ENCODE assay signal across 1 cellular context in the genomic region with DNA sequence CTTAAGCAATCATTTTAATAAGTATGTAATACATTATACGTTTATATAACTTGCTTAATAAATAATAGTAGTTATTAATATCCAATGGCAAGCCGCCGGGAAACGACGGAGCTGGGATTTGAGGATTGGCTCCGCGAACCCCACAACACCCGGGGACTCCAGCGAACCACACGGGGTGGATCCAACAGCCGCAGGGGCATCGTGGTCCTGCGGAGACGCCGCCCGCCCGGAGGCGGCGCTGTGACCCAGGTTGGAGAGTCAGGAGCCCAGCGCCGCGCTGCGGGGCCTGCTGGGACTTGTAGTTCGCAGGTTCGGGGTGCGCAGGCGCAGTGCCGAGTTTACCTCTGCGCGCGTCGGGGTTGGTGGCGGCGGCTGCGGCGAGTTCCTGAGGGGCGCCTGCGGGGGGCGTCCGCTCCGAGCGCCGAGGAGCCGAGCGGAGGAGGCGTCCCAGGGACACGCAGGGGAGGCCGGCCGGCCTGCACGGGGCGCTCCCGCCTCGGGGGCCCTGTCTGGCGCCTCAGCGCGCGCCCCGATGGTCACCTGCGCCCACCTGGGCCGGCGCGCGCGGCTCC.
TF ChIP-seq lines count a peak whose summit lies in the region.

A gene (plus strand): TSS at position 329 of the 572 bp plus-strand sequence. CDS start 204 bp downstream, at position 533.

TF ChIP-seq in HEK293, 187 proteins besides CTCF, POLR2A, EP300 and RAD21 (continued from another document and continues in another):
- TF ChIP-seq, protein P1, sequence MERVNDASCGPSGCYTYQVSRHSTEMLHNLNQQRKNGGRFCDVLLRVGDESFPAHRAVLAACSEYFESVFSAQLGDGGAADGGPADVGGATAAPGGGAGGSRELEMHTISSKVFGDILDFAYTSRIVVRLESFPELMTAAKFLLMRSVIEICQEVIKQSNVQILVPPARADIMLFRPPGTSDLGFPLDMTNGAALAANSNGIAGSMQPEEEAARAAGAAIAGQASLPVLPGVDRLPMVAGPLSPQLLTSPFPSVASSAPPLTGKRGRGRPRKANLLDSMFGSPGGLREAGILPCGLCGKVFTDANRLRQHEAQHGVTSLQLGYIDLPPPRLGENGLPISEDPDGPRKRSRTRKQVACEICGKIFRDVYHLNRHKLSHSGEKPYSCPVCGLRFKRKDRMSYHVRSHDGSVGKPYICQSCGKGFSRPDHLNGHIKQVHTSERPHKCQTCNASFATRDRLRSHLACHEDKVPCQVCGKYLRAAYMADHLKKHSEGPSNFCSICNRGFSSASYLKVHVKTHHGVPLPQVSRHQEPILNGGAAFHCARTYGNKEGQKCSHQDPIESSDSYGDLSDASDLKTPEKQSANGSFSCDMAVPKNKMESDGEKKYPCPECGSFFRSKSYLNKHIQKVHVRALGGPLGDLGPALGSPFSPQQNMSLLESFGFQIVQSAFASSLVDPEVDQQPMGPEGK (tag by site-specific recombination; IDR thresholded peaks at IDR 0.05) = peak; percentile 32; the same call in 1 of the 2 replicates
- TF ChIP-seq KLF7 (tag by site-specific recombination; IDR thresholded peaks at IDR 0.05; ENCODE audit: borderline replicate concordance) = no peak
- TF ChIP-seq YY1 (tag by site-specific recombination; IDR thresholded peaks at IDR 0.05) = peak; percentile 55; the same call in 1 of the 2 replicates
- TF ChIP-seq SCRT2 (tag by site-specific recombination; IDR thresholded peaks at IDR 0.05) = no peak
- no peak for TF ChIP-seq ZNF768 (tag by site-specific recombination; IDR thresholded peaks at IDR 0.05)
- TF ChIP-seq GLI2 (tag by site-specific recombination; IDR thresholded peaks at IDR 0.05; ENCODE audit: borderline replicate concordance, low read depth) = no peak; the same call in 1 of the 2 replicates
- TF ChIP-seq MEIS1 (CRISPR knock-in tag; IDR thresholded peaks at IDR 0.05; ENCODE audit: borderline replicate concordance) = no peak
- peak; percentile 53; the same call in 1 of the 2 replicates for TF ChIP-seq ZEB2 (tag by site-specific recombination; IDR thresholded peaks at IDR 0.05)
- TF ChIP-seq ZNF19 (tag by site-specific recombination; IDR thresholded peaks at IDR 0.05; ENCODE audit: low read depth) = 0 out of 2 replicates have a peak, but pooled peaks have one; percentile 71
- no peak for TF ChIP-seq ZNF23 (tag by site-specific recombination; IDR thresholded peaks at IDR 0.05; ENCODE audit: borderline replicate concordance)
- TF ChIP-seq MZF1 (tag by site-specific recombination; IDR thresholded peaks at IDR 0.05; ENCODE audit: borderline replicate concordance) = no peak
- no peak for TF ChIP-seq ZNF248 (tag by site-specific recombination; IDR thresholded peaks at IDR 0.05)
- TF ChIP-seq, protein P2, sequence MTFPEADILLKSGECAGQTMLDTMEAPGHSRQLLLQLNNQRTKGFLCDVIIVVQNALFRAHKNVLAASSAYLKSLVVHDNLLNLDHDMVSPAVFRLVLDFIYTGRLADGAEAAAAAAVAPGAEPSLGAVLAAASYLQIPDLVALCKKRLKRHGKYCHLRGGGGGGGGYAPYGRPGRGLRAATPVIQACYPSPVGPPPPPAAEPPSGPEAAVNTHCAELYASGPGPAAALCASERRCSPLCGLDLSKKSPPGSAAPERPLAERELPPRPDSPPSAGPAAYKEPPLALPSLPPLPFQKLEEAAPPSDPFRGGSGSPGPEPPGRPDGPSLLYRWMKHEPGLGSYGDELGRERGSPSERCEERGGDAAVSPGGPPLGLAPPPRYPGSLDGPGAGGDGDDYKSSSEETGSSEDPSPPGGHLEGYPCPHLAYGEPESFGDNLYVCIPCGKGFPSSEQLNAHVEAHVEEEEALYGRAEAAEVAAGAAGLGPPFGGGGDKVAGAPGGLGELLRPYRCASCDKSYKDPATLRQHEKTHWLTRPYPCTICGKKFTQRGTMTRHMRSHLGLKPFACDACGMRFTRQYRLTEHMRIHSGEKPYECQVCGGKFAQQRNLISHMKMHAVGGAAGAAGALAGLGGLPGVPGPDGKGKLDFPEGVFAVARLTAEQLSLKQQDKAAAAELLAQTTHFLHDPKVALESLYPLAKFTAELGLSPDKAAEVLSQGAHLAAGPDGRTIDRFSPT (tag by site-specific recombination; IDR thresholded peaks at IDR 0.05) = no peak
- no peak for TF ChIP-seq TRIM28 (IDR thresholded peaks at IDR 0.05; ENCODE audit: borderline replicate concordance, low read length)
- 0 out of 2 replicates have a peak, but pooled peaks have one; percentile 30 for TF ChIP-seq ZNF169 (tag by site-specific recombination; IDR thresholded peaks at IDR 0.05)
- TF ChIP-seq, protein P3, sequence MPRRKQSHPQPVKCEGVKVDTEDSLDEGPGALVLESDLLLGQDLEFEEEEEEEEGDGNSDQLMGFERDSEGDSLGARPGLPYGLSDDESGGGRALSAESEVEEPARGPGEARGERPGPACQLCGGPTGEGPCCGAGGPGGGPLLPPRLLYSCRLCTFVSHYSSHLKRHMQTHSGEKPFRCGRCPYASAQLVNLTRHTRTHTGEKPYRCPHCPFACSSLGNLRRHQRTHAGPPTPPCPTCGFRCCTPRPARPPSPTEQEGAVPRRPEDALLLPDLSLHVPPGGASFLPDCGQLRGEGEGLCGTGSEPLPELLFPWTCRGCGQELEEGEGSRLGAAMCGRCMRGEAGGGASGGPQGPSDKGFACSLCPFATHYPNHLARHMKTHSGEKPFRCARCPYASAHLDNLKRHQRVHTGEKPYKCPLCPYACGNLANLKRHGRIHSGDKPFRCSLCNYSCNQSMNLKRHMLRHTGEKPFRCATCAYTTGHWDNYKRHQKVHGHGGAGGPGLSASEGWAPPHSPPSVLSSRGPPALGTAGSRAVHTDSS (tag by site-specific recombination; IDR thresholded peaks at IDR 0.05) = no peak
- TF ChIP-seq ZNF174 (tag by site-specific recombination; IDR thresholded peaks at IDR 0.05) = no peak
- no peak for TF ChIP-seq ZNF366 (tag by site-specific recombination; conservative IDR thresholded peaks at IDR 0.05)
- TF ChIP-seq, protein P4, sequence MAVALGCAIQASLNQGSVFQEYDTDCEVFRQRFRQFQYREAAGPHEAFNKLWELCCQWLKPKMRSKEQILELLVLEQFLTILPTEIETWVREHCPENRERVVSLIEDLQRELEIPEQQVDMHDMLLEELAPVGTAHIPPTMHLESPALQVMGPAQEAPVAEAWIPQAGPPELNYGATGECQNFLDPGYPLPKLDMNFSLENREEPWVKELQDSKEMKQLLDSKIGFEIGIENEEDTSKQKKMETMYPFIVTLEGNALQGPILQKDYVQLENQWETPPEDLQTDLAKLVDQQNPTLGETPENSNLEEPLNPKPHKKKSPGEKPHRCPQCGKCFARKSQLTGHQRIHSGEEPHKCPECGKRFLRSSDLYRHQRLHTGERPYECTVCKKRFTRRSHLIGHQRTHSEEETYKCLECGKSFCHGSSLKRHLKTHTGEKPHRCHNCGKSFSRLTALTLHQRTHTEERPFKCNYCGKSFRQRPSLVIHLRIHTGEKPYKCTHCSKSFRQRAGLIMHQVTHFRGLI (tag by site-specific recombination; IDR thresholded peaks at IDR 0.05) = no peak
- no peak for TF ChIP-seq ZNF621 (tag by site-specific recombination; IDR thresholded peaks at IDR 0.05)
- no peak for TF ChIP-seq ZNF140 (tag by site-specific recombination; IDR thresholded peaks at IDR 0.05)
- TF ChIP-seq, protein P5, sequence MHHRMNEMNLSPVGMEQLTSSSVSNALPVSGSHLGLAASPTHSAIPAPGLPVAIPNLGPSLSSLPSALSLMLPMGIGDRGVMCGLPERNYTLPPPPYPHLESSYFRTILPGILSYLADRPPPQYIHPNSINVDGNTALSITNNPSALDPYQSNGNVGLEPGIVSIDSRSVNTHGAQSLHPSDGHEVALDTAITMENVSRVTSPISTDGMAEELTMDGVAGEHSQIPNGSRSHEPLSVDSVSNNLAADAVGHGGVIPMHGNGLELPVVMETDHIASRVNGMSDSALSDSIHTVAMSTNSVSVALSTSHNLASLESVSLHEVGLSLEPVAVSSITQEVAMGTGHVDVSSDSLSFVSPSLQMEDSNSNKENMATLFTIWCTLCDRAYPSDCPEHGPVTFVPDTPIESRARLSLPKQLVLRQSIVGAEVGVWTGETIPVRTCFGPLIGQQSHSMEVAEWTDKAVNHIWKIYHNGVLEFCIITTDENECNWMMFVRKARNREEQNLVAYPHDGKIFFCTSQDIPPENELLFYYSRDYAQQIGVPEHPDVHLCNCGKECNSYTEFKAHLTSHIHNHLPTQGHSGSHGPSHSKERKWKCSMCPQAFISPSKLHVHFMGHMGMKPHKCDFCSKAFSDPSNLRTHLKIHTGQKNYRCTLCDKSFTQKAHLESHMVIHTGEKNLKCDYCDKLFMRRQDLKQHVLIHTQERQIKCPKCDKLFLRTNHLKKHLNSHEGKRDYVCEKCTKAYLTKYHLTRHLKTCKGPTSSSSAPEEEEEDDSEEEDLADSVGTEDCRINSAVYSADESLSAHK (tag by site-specific recombination; IDR thresholded peaks at IDR 0.05) = peak; percentile 20; the same call in 1 of the 2 replicates
- no peak for TF ChIP-seq ZNF837 (tag by site-specific recombination; IDR thresholded peaks at IDR 0.05)
- TF ChIP-seq BCL11A (tag by site-specific recombination; IDR thresholded peaks at IDR 0.05; ENCODE audit: low read depth) = no peak
- no peak for TF ChIP-seq ZNF626 (tag by site-specific recombination; IDR thresholded peaks at IDR 0.05)
- TF ChIP-seq ZNF843 (tag by site-specific recombination; IDR thresholded peaks at IDR 0.05) = 0 out of 2 replicates have a peak, but pooled peaks have one; percentile 44
- TF ChIP-seq HOXC10 (CRISPR knock-in tag; IDR thresholded peaks at IDR 0.05) = no peak
- TF ChIP-seq, protein P6, sequence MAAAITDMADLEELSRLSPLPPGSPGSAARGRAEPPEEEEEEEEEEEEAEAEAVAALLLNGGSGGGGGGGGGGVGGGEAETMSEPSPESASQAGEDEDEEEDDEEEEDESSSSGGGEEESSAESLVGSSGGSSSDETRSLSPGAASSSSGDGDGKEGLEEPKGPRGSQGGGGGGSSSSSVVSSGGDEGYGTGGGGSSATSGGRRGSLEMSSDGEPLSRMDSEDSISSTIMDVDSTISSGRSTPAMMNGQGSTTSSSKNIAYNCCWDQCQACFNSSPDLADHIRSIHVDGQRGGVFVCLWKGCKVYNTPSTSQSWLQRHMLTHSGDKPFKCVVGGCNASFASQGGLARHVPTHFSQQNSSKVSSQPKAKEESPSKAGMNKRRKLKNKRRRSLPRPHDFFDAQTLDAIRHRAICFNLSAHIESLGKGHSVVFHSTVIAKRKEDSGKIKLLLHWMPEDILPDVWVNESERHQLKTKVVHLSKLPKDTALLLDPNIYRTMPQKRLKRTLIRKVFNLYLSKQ (tag by site-specific recombination; IDR thresholded peaks at IDR 0.05; ENCODE audit: borderline replicate concordance) = no peak
- no peak for TF ChIP-seq ZNF501 (tag by site-specific recombination; IDR thresholded peaks at IDR 0.05)
- TF ChIP-seq HOXA7 (CRISPR knock-in tag; IDR thresholded peaks at IDR 0.05; ENCODE audit: borderline replicate concordance) = no peak
- TF ChIP-seq ZBTB8A (tag by site-specific recombination; IDR thresholded peaks at IDR 0.05) = peak; percentile 56; the same call in 1 of the 2 replicates
- no peak for TF ChIP-seq KLF1 (tag by site-specific recombination; IDR thresholded peaks at IDR 0.05)
- TF ChIP-seq, protein P7, sequence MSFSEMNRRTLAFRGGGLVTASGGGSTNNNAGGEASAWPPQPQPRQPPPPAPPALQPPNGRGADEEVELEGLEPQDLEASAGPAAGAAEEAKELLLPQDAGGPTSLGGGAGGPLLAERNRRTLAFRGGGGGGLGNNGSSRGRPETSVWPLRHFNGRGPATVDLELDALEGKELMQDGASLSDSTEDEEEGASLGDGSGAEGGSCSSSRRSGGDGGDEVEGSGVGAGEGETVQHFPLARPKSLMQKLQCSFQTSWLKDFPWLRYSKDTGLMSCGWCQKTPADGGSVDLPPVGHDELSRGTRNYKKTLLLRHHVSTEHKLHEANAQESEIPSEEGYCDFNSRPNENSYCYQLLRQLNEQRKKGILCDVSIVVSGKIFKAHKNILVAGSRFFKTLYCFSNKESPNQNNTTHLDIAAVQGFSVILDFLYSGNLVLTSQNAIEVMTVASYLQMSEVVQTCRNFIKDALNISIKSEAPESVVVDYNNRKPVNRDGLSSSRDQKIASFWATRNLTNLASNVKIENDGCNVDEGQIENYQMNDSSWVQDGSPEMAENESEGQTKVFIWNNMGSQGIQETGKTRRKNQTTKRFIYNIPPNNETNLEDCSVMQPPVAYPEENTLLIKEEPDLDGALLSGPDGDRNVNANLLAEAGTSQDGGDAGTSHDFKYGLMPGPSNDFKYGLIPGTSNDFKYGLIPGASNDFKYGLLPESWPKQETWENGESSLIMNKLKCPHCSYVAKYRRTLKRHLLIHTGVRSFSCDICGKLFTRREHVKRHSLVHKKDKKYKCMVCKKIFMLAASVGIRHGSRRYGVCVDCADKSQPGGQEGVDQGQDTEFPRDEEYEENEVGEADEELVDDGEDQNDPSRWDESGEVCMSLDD (tag by site-specific recombination; IDR thresholded peaks at IDR 0.05) = peak; percentile 91
- no peak for TF ChIP-seq ZBTB1 (tag by site-specific recombination; IDR thresholded peaks at IDR 0.05)
- TF ChIP-seq ZNF394 (tag by site-specific recombination; IDR thresholded peaks at IDR 0.05; ENCODE audit: borderline replicate concordance) = peak; percentile 53; the same call in 1 of the 2 replicates
- TF ChIP-seq, protein P8, sequence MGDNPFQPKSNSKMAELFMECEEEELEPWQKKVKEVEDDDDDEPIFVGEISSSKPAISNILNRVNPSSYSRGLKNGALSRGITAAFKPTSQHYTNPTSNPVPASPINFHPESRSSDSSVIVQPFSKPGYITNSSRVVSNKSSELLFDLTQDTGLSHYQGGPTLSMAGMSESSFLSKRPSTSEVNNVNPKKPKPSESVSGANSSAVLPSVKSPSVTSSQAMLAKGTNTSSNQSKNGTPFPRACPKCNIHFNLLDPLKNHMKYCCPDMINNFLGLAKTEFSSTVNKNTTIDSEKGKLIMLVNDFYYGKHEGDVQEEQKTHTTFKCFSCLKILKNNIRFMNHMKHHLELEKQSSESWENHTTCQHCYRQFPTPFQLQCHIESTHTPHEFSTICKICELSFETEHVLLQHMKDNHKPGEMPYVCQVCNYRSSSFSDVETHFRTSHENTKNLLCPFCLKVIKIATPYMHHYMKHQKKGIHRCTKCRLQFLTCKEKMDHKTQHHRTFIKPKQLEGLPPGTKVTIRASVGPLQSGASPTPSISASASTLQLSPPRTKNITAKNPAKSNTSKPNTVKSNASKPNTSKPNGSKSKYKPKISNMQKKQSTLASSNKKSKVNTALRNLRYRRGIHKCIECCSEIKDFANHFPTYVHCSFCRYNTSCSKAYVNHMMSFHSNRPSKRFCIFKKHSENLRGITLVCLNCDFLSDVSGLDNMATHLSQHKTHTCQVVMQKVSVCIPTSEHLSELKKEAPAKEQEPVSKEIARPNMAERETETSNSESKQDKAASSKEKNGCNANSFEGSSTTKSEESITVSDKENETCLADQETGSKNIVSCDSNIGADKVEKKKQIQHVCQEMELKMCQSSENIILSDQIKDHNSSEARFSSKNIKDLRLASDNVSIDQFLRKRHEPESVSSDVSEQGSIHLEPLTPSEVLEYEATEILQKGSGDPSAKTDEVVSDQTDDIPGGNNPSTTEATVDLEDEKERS (tag by site-specific recombination; IDR thresholded peaks at IDR 0.05) = no peak
- TF ChIP-seq ZNF350 (tag by site-specific recombination; IDR thresholded peaks at IDR 0.05) = no peak
- no peak for TF ChIP-seq ZSCAN23 (tag by site-specific recombination; IDR thresholded peaks at IDR 0.05)
- no peak for TF ChIP-seq ZNF830 (tag by site-specific recombination; IDR thresholded peaks at IDR 0.05; ENCODE audit: low read depth)
- TF ChIP-seq ZNF510 (tag by site-specific recombination; IDR thresholded peaks at IDR 0.05; ENCODE audit: insufficient replicate concordance) = no peak
- no peak for TF ChIP-seq OVOL3 (tag by site-specific recombination; IDR thresholded peaks at IDR 0.05)
- TF ChIP-seq ZNF558 (tag by site-specific recombination; IDR thresholded peaks at IDR 0.05) = no peak
- no peak for TF ChIP-seq ZNF16 (tag by site-specific recombination; IDR thresholded peaks at IDR 0.05; ENCODE audit: low read depth)
